Comparison of ENCODE assay signal across 10 cellular contexts in the genomic region with DNA sequence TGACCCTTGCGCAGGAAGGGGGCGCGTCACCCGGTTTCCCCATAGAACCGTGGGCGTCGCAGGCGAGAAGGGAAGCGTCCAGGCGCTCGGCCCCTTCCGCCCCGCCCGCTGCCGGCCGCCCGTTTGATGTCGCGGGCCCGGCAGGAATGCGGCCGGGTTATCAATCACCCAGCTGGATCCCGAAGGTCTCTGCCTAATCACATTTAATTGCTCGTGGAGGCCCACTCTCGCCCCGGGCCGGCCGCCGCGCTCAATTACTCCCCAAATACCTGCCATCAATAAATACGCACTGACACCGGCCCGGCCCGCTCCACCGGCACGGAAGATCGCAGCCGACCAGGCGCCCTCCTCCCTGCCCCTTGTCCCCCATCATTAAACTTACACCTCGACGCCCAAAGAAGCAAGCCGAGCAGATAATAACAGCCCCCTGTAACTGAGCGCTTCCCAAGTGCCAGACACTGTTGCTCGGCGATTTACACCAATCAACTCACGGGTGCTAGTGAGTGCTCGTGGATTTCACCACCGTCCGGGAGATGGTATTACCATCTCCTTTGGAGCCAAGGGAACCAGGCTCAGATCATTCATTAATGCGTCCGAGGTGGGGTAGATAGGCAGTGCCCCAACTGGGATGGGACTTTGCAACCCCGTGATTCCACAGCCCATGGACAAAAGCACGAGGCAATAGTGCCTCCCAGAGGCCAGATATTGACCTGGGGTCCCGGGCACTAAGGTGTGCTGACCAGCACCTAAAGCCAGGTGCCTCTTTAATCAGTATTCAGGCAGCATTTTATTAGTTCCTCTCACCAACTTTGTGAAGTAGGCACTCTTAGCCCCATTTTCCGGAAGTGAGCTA. TPM values are rescaled to one million over a fixed set of nuclear protein-coding genes. Genes with fewer than 3 reads are reported as not detected.
A peak's percentile ranks its signal among the peaks of the same experiment; 100 is the strongest.
DNase-seq lines count a peak whose midpoint lies in the region; ATAC-seq and TF ChIP-seq lines count a peak whose summit lies in the region.
"Had no signal": no experiment of that assay in that cellular context is flagged by ENCODE, and none has a peak within 500 bp of the region (broad histone marks: within the 10 kb centered on the region; RNA-seq: fewer than 3 reads in every experiment).

No MANE protein-coding gene starts in this region.

- ATAC-seq in GM19035 (IDR thresholded peaks at IDR 0.05; ENCODE audit: unreplicated experiment) (no peak), GM18861 (IDR thresholded peaks at IDR 0.05; ENCODE audit: unreplicated experiment) (no peak), natural killer cell (no peak)
- ATAC-seq: activated CD8-positive, alpha-beta memory T cell treated with anti-CD3 and anti-CD28 coated beads, Interleukin-2, amount 10 ng/mL, durations not matched to agents 7 days and 5 days had no signal

- TF ChIP-seq CTCF in neural crest cell (conservative IDR thresholded peaks at IDR 0.05) = peak; percentile 68
- no peak for TF ChIP-seq CTCF in natural killer cell (IDR thresholded peaks at IDR 0.05)

- no peaks in the 10 kb centered on the region for H3K36me3 Mint-ChIP-seq in neural crest cell (ENCODE audit: low read depth)
- H3K36me3 Mint-ChIP-seq in natural killer cell = no peaks in the 10 kb centered on the region
- H3K36me3 Mint-ChIP-seq: activated CD8-positive, alpha-beta memory T cell treated with anti-CD3 and anti-CD28 coated beads, Interleukin-2, amount 10 ng/mL, durations not matched to agents 7 days and 5 days had no signal

- intact Hi-C loops in natural killer cell (cut with micrococcal nuclease) = no loop called here

- H3K4me1 Mint-ChIP-seq in neural crest cell (peaks cover 38% of the 10 kb centered on the region), natural killer cell (peaks cover 0 to 5% of the 10 kb centered on the region in 2 donors)
- H3K4me1 Mint-ChIP-seq: activated CD8-positive, alpha-beta memory T cell treated with anti-CD3 and anti-CD28 coated beads, Interleukin-2, amount 10 ng/mL, durations not matched to agents 7 days and 5 days had no signal

- peaks cover 93% of the 10 kb centered on the region for H3K27me3 Mint-ChIP-seq in neural crest cell (ENCODE audit: low read depth)
- peaks cover 52 to 60% of the 10 kb centered on the region in 2 donors for H3K27me3 Mint-ChIP-seq in natural killer cell (ENCODE audit: low read depth in 2 of 2)

- H3K4me3 Mint-ChIP-seq in neural crest cell = peak overlapping the region; percentile 78
- H3K4me3 Mint-ChIP-seq in natural killer cell = no peak overlapping the region
- H3K4me3 Mint-ChIP-seq: activated CD8-positive, alpha-beta memory T cell treated with anti-CD3 and anti-CD28 coated beads, Interleukin-2, amount 10 ng/mL, durations not matched to agents 7 days and 5 days had no signal

- DNase-seq in Daoy (ENCODE audit: low read depth) (peak; percentile 73), NCI-H1105 treated with DMSO at 0.1 percent for 48 hours (lab: John Stamatoyannopoulos, UW) (peak; percentile 60), ecto neural progenitor cell (ENCODE audit: low spot score) (peak; percentile 80), neural crest cell (ENCODE audit: low read depth, low spot score) (no peak), HK-2 (ENCODE audit: unreplicated experiment) (no peak), natural killer cell (no peak)
- DNase-seq: activated CD8-positive, alpha-beta memory T cell treated with anti-CD3 and anti-CD28 coated beads, Interleukin-2, amount 10 ng/mL, durations not matched to agents 7 days and 5 days; NCI-H1048 had no signal

- H3K27ac Mint-ChIP-seq in neural crest cell (ENCODE audit: unreplicated experiment) (no peak overlapping the region), natural killer cell (no peak overlapping the region)
- H3K27ac Mint-ChIP-seq: activated CD8-positive, alpha-beta memory T cell treated with anti-CD3 and anti-CD28 coated beads, Interleukin-2, amount 10 ng/mL, durations not matched to agents 7 days and 5 days had no signal

- H3K9me3 Mint-ChIP-seq in neural crest cell (no peaks in the 10 kb centered on the region), natural killer cell (no peaks in the 10 kb centered on the region)

RNA-seq across cellular contexts. Expression of a gene that starts 11.3 kb away (rescaled TPM):
- total RNA-seq in Daoy (2014; rRNA removed; shearing (Covaris generic)) = 11.1 and 13.4 TPM in 2 replicates
- total RNA-seq in neural crest cell (0.89 and 1.1 TPM in 2 replicates), natural killer cell (under 1 TPM in 1 of 3 donors, not detected in 2; 0.40 TPM)
- total RNA-seq: activated CD8-positive, alpha-beta memory T cell treated with anti-CD3 and anti-CD28 coated beads, Interleukin-2, amount 10 ng/mL, durations not matched to agents 7 days and 5 days had no signal

Comparison
In these comparisons a context has a peak if more than half of its experiments do, and no peak if none do; other contexts are left out.
1. DNase-seq: peak in Daoy (single experiment), NCI-H1105 treated with DMSO at 0.1 percent for 48 hours (single experiment) and ecto neural progenitor cell (single experiment); none in neural crest cell (single experiment), HK-2 (single experiment) and natural killer cell (single experiment).